25 cellular contexts compared by ENCODE assay signal in genomic region chr1:55203064-55203463, GRCh38. TPM values are rescaled to one million over a fixed set of nuclear protein-coding genes. Genes with fewer than 3 reads are reported as not detected.
DNase-seq lines count a peak whose midpoint lies in the region; ATAC-seq and TF ChIP-seq lines count a peak whose summit lies in the region.
"Had no signal": no experiment of that assay in that cellular context is flagged by ENCODE, and none has a peak within 500 bp of the region (broad histone marks: within the 10 kb centered on the region; RNA-seq: fewer than 3 reads in every experiment).

No MANE protein-coding gene starts in this region.

- H3K4me3 ChIP-seq in BE2C (ENCODE audit: low read depth, low read length): no peak overlapping the region
- H3K4me3 ChIP-seq: body of pancreas, coronary artery, skin epidermis, uterus had no signal

- DNase-seq in activated T-cell treated with anti-CD3 and anti-CD28 coated beads, Interleukin-2, amount 50 U/mL, for 4 hours: no peak
- DNase-seq in activated T-cell treated with anti-CD3 and anti-CD28 coated beads, Interleukin-2, amount 50 U/mL, for 48 hours: no peak
- no peak for DNase-seq in T-helper 2 cell treated with Interferon-gamma antibody and Interleukin-4, amounts not matched to agents 5 μg/mL and 100 μg/mL, for 36 hours (ENCODE audit: low spot score)
- DNase-seq in dermis blood vessel endothelial cell (peak; percentile 31), AG20443 (ENCODE audit: low spot score) (no peak), BE2C (no peak)
- DNase-seq in effector CD8-positive, alpha-beta T cell (lab: John Stamatoyannopoulos, UW): no peak
- DNase-seq: activated CD8-positive, alpha-beta memory T cell treated with anti-CD3 and anti-CD28 coated beads, Interleukin-2, amount 50 U/mL, for 4 hours; body of pancreas; DMS53; foreskin melanocyte; H9; hypothalamus; islet precursor cell; NCI-H146; NCI-H2171; NCI-H526 treated with DMSO at 0.1 percent for 48 hours; stimulated activated CD4-positive, alpha-beta T cell treated with anti-CD3 and anti-CD28 coated beads, Interleukin-4, amount 100 ng/mL, for 1 hour; uterus had no signal

- no peak for ATAC-seq in activated T-cell treated with anti-CD3 and anti-CD28 coated beads, Interleukin-2, amount 50 U/mL, for 4 hours
- ATAC-seq: body of pancreas, Right ventricle myocardium inferior had no signal

- no peaks in the 10 kb centered on the region for H3K27me3 Mint-ChIP-seq in activated T-cell treated with anti-CD3 and anti-CD28 coated beads, Interleukin-2, amount 50 U/mL, for 4 hours (ENCODE audit: low read depth)
- no peaks in the 10 kb centered on the region for H3K27me3 Mint-ChIP-seq in T-helper 2 cell treated with Interferon-gamma antibody and Interleukin-4, amounts not matched to agents 5 μg/mL and 100 μg/mL, for 36 hours (ENCODE audit: low read depth)
- no peaks in the 10 kb centered on the region for H3K27me3 Mint-ChIP-seq in stimulated activated naive CD8-positive, alpha-beta T cell treated with anti-CD3 and anti-CD28 coated beads, Interleukin-15, Interleukin-2, amounts not matched to agents 100 ng/mL and 50 ng/mL, for 24 hours
- H3K27me3 Mint-ChIP-seq: activated naive CD8-positive, alpha-beta T cell had no signal

- no peaks in the 10 kb centered on the region for H3K4me1 ChIP-seq in BE2C

- no peak overlapping the region for H3K27ac Mint-ChIP-seq in T-helper 2 cell treated with Interferon-gamma antibody and Interleukin-4, amounts not matched to agents 5 μg/mL and 100 μg/mL, for 36 hours
- H3K27ac Mint-ChIP-seq in stimulated activated naive CD8-positive, alpha-beta T cell treated with anti-CD3 and anti-CD28 coated beads, Interleukin-15, Interleukin-2, amounts not matched to agents 100 ng/mL and 50 ng/mL, for 24 hours: peak overlapping the region; percentile 75
- H3K27ac Mint-ChIP-seq: H9, nephron had no signal

- no peak for TF ChIP-seq CTCF in BE2C (IDR thresholded peaks at IDR 0.05; ENCODE audit: low read depth, low read length)

- H3K9me3 Mint-ChIP-seq in activated T-cell treated with anti-CD3 and anti-CD28 coated beads, Interleukin-2, amount 50 U/mL, for 4 hours: no peaks in the 10 kb centered on the region
- no peaks in the 10 kb centered on the region for H3K9me3 Mint-ChIP-seq in T-helper 2 cell treated with Interferon-gamma antibody and Interleukin-4, amounts not matched to agents 5 μg/mL and 100 μg/mL, for 36 hours
- no peaks in the 10 kb centered on the region for H3K9me3 Mint-ChIP-seq in stimulated activated naive CD8-positive, alpha-beta T cell treated with anti-CD3 and anti-CD28 coated beads, Interleukin-15, Interleukin-2, amounts not matched to agents 100 ng/mL and 50 ng/mL, for 24 hours
- H3K9me3 Mint-ChIP-seq: nephron had no signal

- peak overlapping the region; percentile 16 for H3K4me3 Mint-ChIP-seq in activated T-cell treated with anti-CD3 and anti-CD28 coated beads, Interleukin-2, amount 50 U/mL, for 4 hours
- peak overlapping the region; percentile 60 for H3K4me3 Mint-ChIP-seq in T-helper 2 cell treated with Interferon-gamma antibody and Interleukin-4, amounts not matched to agents 5 μg/mL and 100 μg/mL, for 36 hours
- H3K4me3 Mint-ChIP-seq in stimulated activated naive CD8-positive, alpha-beta T cell treated with anti-CD3 and anti-CD28 coated beads, Interleukin-15, Interleukin-2, amounts not matched to agents 100 ng/mL and 50 ng/mL, for 24 hours: peak overlapping the region; percentile 38
- H3K4me3 Mint-ChIP-seq: activated naive CD8-positive, alpha-beta T cell; H9; nephron had no signal

- H3K36me3 ChIP-seq in BE2C: no peaks in the 10 kb centered on the region
- H3K36me3 ChIP-seq: uterus had no signal

- H3K36me3 Mint-ChIP-seq in activated T-cell treated with anti-CD3 and anti-CD28 coated beads, Interleukin-2, amount 50 U/mL, for 4 hours (ENCODE audit: insufficient read depth): peaks cover 26% of the 10 kb centered on the region
- H3K36me3 Mint-ChIP-seq in T-helper 2 cell treated with Interferon-gamma antibody and Interleukin-4, amounts not matched to agents 5 μg/mL and 100 μg/mL, for 36 hours (ENCODE audit: low read depth): peaks cover 35% of the 10 kb centered on the region
- peaks cover 50% of the 10 kb centered on the region for H3K36me3 Mint-ChIP-seq in stimulated activated naive CD8-positive, alpha-beta T cell treated with anti-CD3 and anti-CD28 coated beads, Interleukin-15, Interleukin-2, amounts not matched to agents 100 ng/mL and 50 ng/mL, for 24 hours (ENCODE audit: low read depth)

- H3K27me3 ChIP-seq in BE2C: no peaks in the 10 kb centered on the region
- H3K27me3 ChIP-seq: body of pancreas, uterus had no signal

- no peaks in the 10 kb centered on the region for H3K9me3 ChIP-seq in BE2C
- H3K9me3 ChIP-seq: body of pancreas, uterus had no signal

- H3K4me1 Mint-ChIP-seq in activated T-cell treated with anti-CD3 and anti-CD28 coated beads, Interleukin-2, amount 50 U/mL, for 4 hours (ENCODE audit: low read depth): peaks cover 71% of the 10 kb centered on the region
- peaks cover 53% of the 10 kb centered on the region for H3K4me1 Mint-ChIP-seq in T-helper 2 cell treated with Interferon-gamma antibody and Interleukin-4, amounts not matched to agents 5 μg/mL and 100 μg/mL, for 36 hours (ENCODE audit: low read depth)
- H3K4me1 Mint-ChIP-seq in stimulated activated naive CD8-positive, alpha-beta T cell treated with anti-CD3 and anti-CD28 coated beads, Interleukin-15, Interleukin-2, amounts not matched to agents 100 ng/mL and 50 ng/mL, for 24 hours (ENCODE audit: low read depth): peaks cover 86% of the 10 kb centered on the region

RNA-seq across cellular contexts. Expression of gene USP24, which starts 12.1 kb away (rescaled TPM):
- total RNA-seq in activated T-cell treated with anti-CD3 and anti-CD28 coated beads, Interleukin-2, amount 50 U/mL, for 4 hours: 10 to 100 TPM; 42.1 to 44.0 (median 43.9) TPM
- 57.9 and 81.3 TPM in 2 replicates for total RNA-seq in dermis blood vessel endothelial cell
- polyA plus RNA-seq in BE2C (2012; ENCODE audit: insufficient read depth, insufficient read length, low read depth): 11.6 TPM
